ENCODE assay signal across 8 cellular contexts in genomic region chr17:30731210-30732132, GRCh38.
DNase-seq lines count a peak whose midpoint lies in the region; ATAC-seq and TF ChIP-seq lines count a peak whose summit lies in the region.
"Not testable (repeated sequence)": the region's sequence is repeated elsewhere in the genome, so short reads cannot be mapped to it uniquely, and the experiment has no call there.

No MANE protein-coding gene starts in this region.

- DNase-seq in AG10803 (ENCODE audit: low read depth), result peak; percentile 72
- peak; percentile 64 for DNase-seq in NCI-H510A (lab: John Stamatoyannopoulos, UW)
- peak; percentile 78 for DNase-seq in activated CD4-positive, alpha-beta T cell treated with anti-CD3 and anti-CD28 coated beads for 1 hour
- DNase-seq in cerebellar cortex (ENCODE audit: low spot score), result peak; percentile 72
- DNase-seq in kidney glomerular epithelial cell (lab: John Stamatoyannopoulos, UW), result peak; percentile 77
- DNase-seq in stimulated activated CD4-positive, alpha-beta T cell treated with anti-CD3 and anti-CD28 coated beads, Interleukin-12 subunit alpha, Interleukin-12 subunit beta, amount 100 ng/mL, for 48 hours (ENCODE audit: low read depth in 2 of 3, low spot score in 1 of 3), result peak; percentile 73 to 82 (median 74)

- not testable (repeated sequence) for TF ChIP-seq CTCF in AG10803 (conservative IDR thresholded peaks at IDR 0.05; ENCODE audit: low read length)

- peak overlapping the region; percentile 84 for H3K4me3 ChIP-seq in AG10803 (ENCODE audit: low read length)

- ATAC-seq in GM19025 (IDR thresholded peaks at IDR 0.05; ENCODE audit: low read depth, unreplicated experiment) (peak; percentile 96), HG03196 (IDR thresholded peaks at IDR 0.05; ENCODE audit: unreplicated experiment) (peak; percentile 86)

Comparison
In these comparisons a context has a peak if more than half of its experiments do, and no peak if none do; other contexts are left out.
1. Peak in every context shown above with its lines: DNase-seq, ATAC-seq and H3K4me3 ChIP-seq.